15 cellular contexts compared by ENCODE assay signal in genomic region chr2:216002274-216002673, GRCh38. TPM values are rescaled to one million over a fixed set of nuclear protein-coding genes. Genes with fewer than 3 reads are reported as not detected.
A peak's percentile ranks its signal among the peaks of the same experiment; 100 is the strongest.
DNase-seq lines count a peak whose midpoint lies in the region; ATAC-seq and TF ChIP-seq lines count a peak whose summit lies in the region.
"Had no signal": no experiment of that assay in that cellular context is flagged by ENCODE, and none has a peak within 500 bp of the region (broad histone marks: within the 10 kb centered on the region; RNA-seq: fewer than 3 reads in every experiment).

No MANE protein-coding gene starts in this region.

- DNase-seq in Right ventricle myocardium inferior (ENCODE audit: missing footprints) (no peak), cardiac septum (ENCODE audit: low spot score) (no peak), left kidney (ENCODE audit: low read depth, low spot score) (peak; percentile 57), type B pancreatic cell (ENCODE audit: extremely low spot score, unreplicated experiment) (no peak), amygdala (lab: John Stamatoyannopoulos, UW) (no peak)
- DNase-seq: DMS153; mammary epithelial cell; NCI-H2029 treated with DMSO at 0.1 percent for 48 hours; ovary; Right ventricle myocardium superior; stimulated activated CD4-positive, alpha-beta T cell treated with anti-CD3 and anti-CD28 coated beads, Interleukin-12 subunit alpha, Interleukin-12 subunit beta, amount 100 ng/mL, for 4 hours; thyroid gland had no signal

- no peak for TF ChIP-seq CTCF in type B pancreatic cell (conservative IDR thresholded peaks at IDR 0.05)

- H3K27me3 Mint-ChIP-seq in activated T-helper 17 cell treated with anti-CD3 and anti-CD28 coated beads, Interleukin-2, amount 50 U/mL, for 72 hours, result no peaks in the 10 kb centered on the region
- H3K27me3 Mint-ChIP-seq in type B pancreatic cell, result no peaks in the 10 kb centered on the region

- peaks cover 5% of the 10 kb centered on the region for H3K36me3 Mint-ChIP-seq in activated T-helper 17 cell treated with anti-CD3 and anti-CD28 coated beads, Interleukin-2, amount 50 U/mL, for 72 hours (ENCODE audit: low read depth)
- no peaks in the 10 kb centered on the region for H3K36me3 Mint-ChIP-seq in type B pancreatic cell

- no peaks in the 10 kb centered on the region for H3K9me3 Mint-ChIP-seq in activated T-helper 17 cell treated with anti-CD3 and anti-CD28 coated beads, Interleukin-2, amount 50 U/mL, for 72 hours
- H3K9me3 Mint-ChIP-seq in type B pancreatic cell, result no peaks in the 10 kb centered on the region

- intact Hi-C loops in Right ventricle myocardium inferior (cut with DNase I) (no loop called here), cardiac septum (cut with DNase I) (no loop called here)

- H3K27ac Mint-ChIP-seq in activated T-helper 17 cell treated with anti-CD3 and anti-CD28 coated beads, Interleukin-2, amount 50 U/mL, for 72 hours, result peak overlapping the region; percentile 61
- H3K27ac Mint-ChIP-seq in type B pancreatic cell, result peak overlapping the region; percentile 70

- ATAC-seq in Right ventricle myocardium inferior, result peak; percentile 31
- ATAC-seq in activated T-helper 17 cell treated with anti-CD3 and anti-CD28 coated beads, Interleukin-2, amount 50 U/mL, for 72 hours (replicated peaks), result no peak
- ATAC-seq in HG03196 (IDR thresholded peaks at IDR 0.05; ENCODE audit: unreplicated experiment), result no peak
- no peak for ATAC-seq in HG03108 (IDR thresholded peaks at IDR 0.05; ENCODE audit: unreplicated experiment)

- H3K4me3 Mint-ChIP-seq in activated T-helper 17 cell treated with anti-CD3 and anti-CD28 coated beads, Interleukin-2, amount 50 U/mL, for 72 hours, result peak overlapping the region; percentile 16
- H3K4me3 Mint-ChIP-seq in type B pancreatic cell, result peak overlapping the region; percentile 21

- H3K4me1 Mint-ChIP-seq in activated T-helper 17 cell treated with anti-CD3 and anti-CD28 coated beads, Interleukin-2, amount 50 U/mL, for 72 hours, result peaks cover 45% of the 10 kb centered on the region
- H3K4me1 Mint-ChIP-seq in type B pancreatic cell (ENCODE audit: unreplicated experiment), result peaks cover 21% of the 10 kb centered on the region

RNA-seq across cellular contexts. Expression of gene MREG, which starts 11.1 kb away (rescaled TPM):
- total RNA-seq in Right ventricle myocardium inferior (0.60 TPM), cardiac septum (0.32 TPM), type B pancreatic cell (ENCODE audit: low replicate concordance) (15.7 and 21.2 TPM in 2 replicates)
- total RNA-seq in activated T-helper 17 cell treated with anti-CD3 and anti-CD28 coated beads, Interleukin-2, amount 50 U/mL, for 72 hours, result 10 to 100 TPM in 1 of 2 donors, 1 to 10 TPM in 1; 7.5 to 22.0 TPM
